ENCODE assay signal across 17 cellular contexts in genomic region chr1:230005040-230005439, GRCh38.
"Had no signal": no experiment of that assay in that cellular context is flagged by ENCODE, and none has a peak within 500 bp of the region (broad histone marks: within the 10 kb centered on the region; RNA-seq: fewer than 3 reads in every experiment).

No MANE protein-coding gene starts in this region.

- H3K27ac ChIP-seq: pancreas, upper lobe of right lung had no signal

- H3K9me3 ChIP-seq: pancreas, spleen, upper lobe of right lung had no signal

- H3K36me3 ChIP-seq: pancreas, spleen, upper lobe of right lung had no signal

- H3K27me3 ChIP-seq: pancreas, upper lobe of right lung had no signal

- H3K4me1 ChIP-seq: upper lobe of right lung had no signal

- DNase-seq: activated CD4-positive, alpha-beta T cell treated with anti-CD3 and anti-CD28 coated beads, Interleukin-2, amount 10 ng/mL, durations not matched to agents 7 days and 5 days; activated CD8-positive, alpha-beta T cell treated with anti-CD3 and anti-CD28 coated beads, Interleukin-2, amount 10 ng/mL, durations not matched to agents 7 days and 5 days; activated naive CD4-positive, alpha-beta T cell treated with anti-CD3 and anti-CD28 coated beads for 36 hours; activated T-cell treated with anti-CD3 and anti-CD28 coated beads, Interleukin-2, amount 50 U/mL, for 4 hours; central memory CD4-positive, alpha-beta T cell; foreskin melanocyte; glutamatergic neuron; hippocampal formation; left cardiac atrium; pancreas; spleen; stimulated activated CD4-positive, alpha-beta T cell treated with anti-CD3 and anti-CD28 coated beads, Interleukin-4, amount 100 ng/mL, for 4 hours; stimulated activated naive B cell treated with anti-CD40 and anti-IgM and Interleukin-4, amounts not matched to agents 10 μg/mL and 1 μg/mL and 100 μg/mL, for 72 hours; T1000; upper lobe of right lung had no signal

- ATAC-seq: activated CD4-positive, CD25-positive, alpha-beta regulatory T cell treated with anti-CD3 and anti-CD28 coated beads, Interleukin-2, amount 50 U/mL, for 24 hours; activated CD8-positive, alpha-beta T cell treated with anti-CD3 and anti-CD28 coated beads, Interleukin-2, amount 10 ng/mL, durations not matched to agents 7 days and 5 days; activated T-cell treated with anti-CD3 and anti-CD28 coated beads, Interleukin-2, amount 50 U/mL, for 4 hours; naive thymus-derived CD8-positive, alpha-beta T cell had no signal

- H3K4me3 ChIP-seq: pancreas, spleen, upper lobe of right lung had no signal
